22 cellular contexts compared by ENCODE assay signal in the genomic region with DNA sequence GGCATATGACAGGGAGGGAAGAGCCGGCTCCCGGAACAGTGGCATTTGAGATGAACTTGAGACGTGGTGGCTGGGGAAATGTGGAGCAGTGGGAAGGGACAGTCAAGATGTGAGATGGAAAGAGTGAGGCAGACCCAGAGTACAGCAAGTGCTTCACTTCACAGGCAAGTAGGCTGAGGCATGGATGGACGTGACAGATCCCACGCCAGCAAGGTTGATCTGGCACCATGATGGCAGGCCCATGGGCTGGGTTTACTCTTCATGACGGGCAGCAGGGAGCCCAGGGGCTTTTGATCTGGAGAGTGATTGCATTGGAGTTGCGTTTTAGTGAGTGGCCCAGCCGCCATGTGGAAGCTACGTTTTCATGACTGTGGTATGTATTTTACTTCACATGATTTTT. TPM values are rescaled to one million over a fixed set of nuclear protein-coding genes. Genes with fewer than 3 reads are reported as not detected.
A peak's percentile ranks its signal among the peaks of the same experiment; 100 is the strongest.
DNase-seq lines count a peak whose midpoint lies in the region; ATAC-seq and TF ChIP-seq lines count a peak whose summit lies in the region.
"Had no signal": no experiment of that assay in that cellular context is flagged by ENCODE, and none has a peak within 500 bp of the region (broad histone marks: within the 10 kb centered on the region; RNA-seq: fewer than 3 reads in every experiment).

No MANE protein-coding gene starts in this region.

- H3K36me3 Mint-ChIP-seq in activated T-cell treated with anti-CD3 and anti-CD28 coated beads, Interleukin-2, amount 50 U/mL, for 4 hours (ENCODE audit: insufficient read depth), result no peaks in the 10 kb centered on the region
- H3K36me3 Mint-ChIP-seq: type B pancreatic cell had no signal

- ATAC-seq in SK-N-SH treated with all-trans-retinoic acid at 6 μM for 48 hours, result peak; percentile 37; the same call in 1 of the 3 replicates
- no peak for ATAC-seq in activated T-cell treated with anti-CD3 and anti-CD28 coated beads, Interleukin-2, amount 50 U/mL, for 4 hours
- ATAC-seq in GM19397 (IDR thresholded peaks at IDR 0.05; ENCODE audit: unreplicated experiment), result no peak

- H3K9me3 Mint-ChIP-seq in activated T-cell treated with anti-CD3 and anti-CD28 coated beads, Interleukin-2, amount 50 U/mL, for 4 hours, result peaks cover 14% of the 10 kb centered on the region
- H3K9me3 Mint-ChIP-seq: activated CD4-positive, alpha-beta T cell treated with anti-CD3 and anti-CD28 coated beads, Interleukin-2, amount 10 ng/mL, durations not matched to agents 24 days and 14 days; central memory CD8-positive, alpha-beta T cell had no signal

- no peak overlapping the region for H3K9ac ChIP-seq in rectal smooth muscle tissue (ENCODE audit: low read length)

- TF ChIP-seq POLR2A in esophagus squamous epithelium (IDR thresholded peaks at IDR 0.05), result no peak

- H3K4me3 ChIP-seq in H7 (ENCODE audit: insufficient read depth, low read depth, low read length), result no peak overlapping the region
- H3K4me3 ChIP-seq in esophagus squamous epithelium, result no peak overlapping the region
- H3K4me3 ChIP-seq in rectal smooth muscle tissue (ENCODE audit: low read length), result no peak overlapping the region
- H3K4me3 ChIP-seq: PC-9, right lobe of liver had no signal

- H3K27me3 Mint-ChIP-seq in activated T-cell treated with anti-CD3 and anti-CD28 coated beads, Interleukin-2, amount 50 U/mL, for 4 hours (ENCODE audit: low read depth), result peaks cover 29% of the 10 kb centered on the region

- intact Hi-C loops in esophagus squamous epithelium (cut with DNase I), result no loop called here

- H3K4me1 ChIP-seq in esophagus squamous epithelium, result peaks cover 0 to 35% (median 17%) of the 10 kb centered on the region in 3 donors
- peaks cover 35% of the 10 kb centered on the region for H3K4me1 ChIP-seq in rectal smooth muscle tissue (ENCODE audit: control insufficient read depth, insufficient read depth, low read length)
- H3K4me1 ChIP-seq: right lobe of liver had no signal

- no peak for TF ChIP-seq CTCF in esophagus squamous epithelium (IDR thresholded peaks at IDR 0.05)

- H3K9me3 ChIP-seq in esophagus squamous epithelium, result peaks cover 0 to 15% (median 0%) of the 10 kb centered on the region in 3 donors
- H3K9me3 ChIP-seq: right lobe of liver had no signal

- H3K4me1 Mint-ChIP-seq in activated T-cell treated with anti-CD3 and anti-CD28 coated beads, Interleukin-2, amount 50 U/mL, for 4 hours (ENCODE audit: low read depth), result no peaks in the 10 kb centered on the region
- H3K4me1 Mint-ChIP-seq: central memory CD8-positive, alpha-beta T cell had no signal

- H3K27me3 ChIP-seq in H7 (ENCODE audit: control insufficient read depth, insufficient read depth, low read length), result no peaks in the 10 kb centered on the region
- peaks cover 0 to 32% (median 0%) of the 10 kb centered on the region in 4 donors for H3K27me3 ChIP-seq in esophagus squamous epithelium
- no peaks in the 10 kb centered on the region for H3K27me3 ChIP-seq in rectal smooth muscle tissue (ENCODE audit: control insufficient read depth, insufficient read depth, low read length)
- H3K27me3 ChIP-seq: right lobe of liver had no signal

- no peak overlapping the region for H3K4me3 Mint-ChIP-seq in activated T-cell treated with anti-CD3 and anti-CD28 coated beads, Interleukin-2, amount 50 U/mL, for 4 hours
- H3K4me3 Mint-ChIP-seq: activated CD4-positive, alpha-beta T cell treated with anti-CD3 and anti-CD28 coated beads, Interleukin-2, amount 10 ng/mL, durations not matched to agents 24 days and 14 days; central memory CD8-positive, alpha-beta T cell; T-helper 2 cell treated with Interferon-gamma antibody and Interleukin-4, amounts not matched to agents 5 μg/mL and 100 μg/mL, for 36 hours; type B pancreatic cell had no signal

- WGBS in esophagus squamous epithelium, 2 donors, result 67 to 72% methylated on average over 9 of the region's 9 CpGs

- H3K27ac ChIP-seq in esophagus squamous epithelium (peak overlapping the region in 3 of 4 donors; percentile 49 to 51 (median 51)), rectal smooth muscle tissue (ENCODE audit: low read depth, low read length) (peak overlapping the region; percentile 80)
- H3K27ac ChIP-seq: C4-2B, PC-9, right lobe of liver, VCaP had no signal

- DNase-seq in H7 (peak; percentile 25), esophagus squamous epithelium (lab: John Stamatoyannopoulos, UW) (no peak), midbrain (lab: John Stamatoyannopoulos, UW) (no peak), DMS114 treated with DMSO at 0.1 percent for 48 hours (lab: John Stamatoyannopoulos, UW; ENCODE audit: unreplicated experiment) (no peak)
- DNase-seq in activated T-cell treated with anti-CD3 and anti-CD28 coated beads, Interleukin-2, amount 50 U/mL, for 4 hours, result no peak
- DNase-seq: activated CD4-positive, alpha-beta T cell treated with anti-CD3 and anti-CD28 coated beads, Interleukin-2, amount 10 ng/mL, durations not matched to agents 24 days and 14 days; activated T-cell treated with anti-CD3 and anti-CD28 coated beads, Interleukin-2, amount 50 U/mL, for 48 hours; mammary epithelial cell; NCI-H146; NCI-H226; PC-9; stimulated activated CD4-positive, alpha-beta T cell treated with anti-CD3 and anti-CD28 coated beads, Interleukin-12 subunit alpha, Interleukin-12 subunit beta, amount 100 ng/mL, for 4 hours; stimulated activated CD4-positive, alpha-beta T cell treated with anti-CD3 and anti-CD28 coated beads, Interleukin-2, amount 100 ng/mL, for 48 hours had no signal

- H3K36me3 ChIP-seq in H7 (replicated peaks; ENCODE audit: control insufficient read depth, insufficient read depth, low read length) (no peaks in the 10 kb centered on the region), esophagus squamous epithelium (no peaks in the 10 kb centered on the region), rectal smooth muscle tissue (ENCODE audit: control insufficient read depth, insufficient read depth, low read length) (no peaks in the 10 kb centered on the region)
- H3K36me3 ChIP-seq: right lobe of liver had no signal

TF ChIP-seq in SK-N-SH treated with all-trans-retinoic acid at 6 μM for 48 hours, 23 proteins besides CTCF, POLR2A, EP300 and RAD21 (continues in another document):
- TF ChIP-seq ARNTL (CRISPR knock-in tag; IDR thresholded peaks at IDR 0.05; ENCODE audit: borderline replicate concordance, low read depth) (no peak), BACH2 (CRISPR knock-in tag; IDR thresholded peaks at IDR 0.05; ENCODE audit: borderline replicate concordance) (no peak), ZFP30 (CRISPR knock-in tag; IDR thresholded peaks at IDR 0.05) (no peak), ZNF70 (CRISPR knock-in tag; IDR thresholded peaks at IDR 0.05) (no peak), ZFP3 (CRISPR knock-in tag; IDR thresholded peaks at IDR 0.05) (no peak), SNAI2 (CRISPR knock-in tag; IDR thresholded peaks at IDR 0.05) (no peak), PPARA (CRISPR knock-in tag; IDR thresholded peaks at IDR 0.05; ENCODE audit: borderline replicate concordance) (no peak), RARB (CRISPR knock-in tag; IDR thresholded peaks at IDR 0.05) (no peak), OSR1 (CRISPR knock-in tag; IDR thresholded peaks at IDR 0.05) (no peak), ZNF8 (CRISPR knock-in tag; IDR thresholded peaks at IDR 0.05) (no peak)
- TF ChIP-seq, protein P1, sequence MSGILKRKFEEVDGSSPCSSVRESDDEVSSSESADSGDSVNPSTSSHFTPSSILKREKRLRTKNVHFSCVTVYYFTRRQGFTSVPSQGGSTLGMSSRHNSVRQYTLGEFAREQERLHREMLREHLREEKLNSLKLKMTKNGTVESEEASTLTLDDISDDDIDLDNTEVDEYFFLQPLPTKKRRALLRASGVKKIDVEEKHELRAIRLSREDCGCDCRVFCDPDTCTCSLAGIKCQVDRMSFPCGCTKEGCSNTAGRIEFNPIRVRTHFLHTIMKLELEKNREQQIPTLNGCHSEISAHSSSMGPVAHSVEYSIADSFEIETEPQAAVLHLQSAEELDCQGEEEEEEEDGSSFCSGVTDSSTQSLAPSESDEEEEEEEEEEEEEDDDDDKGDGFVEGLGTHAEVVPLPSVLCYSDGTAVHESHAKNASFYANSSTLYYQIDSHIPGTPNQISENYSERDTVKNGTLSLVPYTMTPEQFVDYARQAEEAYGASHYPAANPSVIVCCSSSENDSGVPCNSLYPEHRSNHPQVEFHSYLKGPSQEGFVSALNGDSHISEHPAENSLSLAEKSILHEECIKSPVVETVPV (CRISPR knock-in tag; IDR thresholded peaks at IDR 0.05), result no peak
- TF ChIP-seq, protein P2, sequence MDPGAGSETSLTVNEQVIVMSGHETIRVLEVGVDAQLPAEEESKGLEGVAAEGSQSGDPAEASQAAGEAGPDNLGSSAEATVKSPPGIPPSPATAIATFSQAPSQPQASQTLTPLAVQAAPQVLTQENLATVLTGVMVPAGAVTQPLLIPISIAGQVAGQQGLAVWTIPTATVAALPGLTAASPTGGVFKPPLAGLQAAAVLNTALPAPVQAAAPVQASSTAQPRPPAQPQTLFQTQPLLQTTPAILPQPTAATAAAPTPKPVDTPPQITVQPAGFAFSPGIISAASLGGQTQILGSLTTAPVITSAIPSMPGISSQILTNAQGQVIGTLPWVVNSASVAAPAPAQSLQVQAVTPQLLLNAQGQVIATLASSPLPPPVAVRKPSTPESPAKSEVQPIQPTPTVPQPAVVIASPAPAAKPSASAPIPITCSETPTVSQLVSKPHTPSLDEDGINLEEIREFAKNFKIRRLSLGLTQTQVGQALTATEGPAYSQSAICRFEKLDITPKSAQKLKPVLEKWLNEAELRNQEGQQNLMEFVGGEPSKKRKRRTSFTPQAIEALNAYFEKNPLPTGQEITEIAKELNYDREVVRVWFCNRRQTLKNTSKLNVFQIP (CRISPR knock-in tag; IDR thresholded peaks at IDR 0.05; ENCODE audit: borderline replicate concordance, low read depth), result no peak

RNA-seq across cellular contexts. Expression of a gene that starts 17.9 kb away (rescaled TPM):
- total RNA-seq in H7 (2014; rRNA removed; shearing (Covaris generic)), result 19.1 and 22.8 TPM in 2 replicates
- total RNA-seq in esophagus squamous epithelium, result 10 to 100 TPM in 2 of 4 donors, 1 to 10 TPM in 2; 3.0 to 22.9 (median 9.4) TPM
- 1 to 10 TPM in 2 of 3 donors, under 1 TPM in 1; 0.86 to 2.4 (median 1.3) TPM for total RNA-seq in activated T-cell treated with anti-CD3 and anti-CD28 coated beads, Interleukin-2, amount 50 U/mL, for 4 hours
